Comparison of ENCODE assay signal across 1 cellular context in genomic region chr1:155063550-155064108, GRCh38.
TF ChIP-seq lines count a peak whose summit lies in the region.

A gene with protein sequence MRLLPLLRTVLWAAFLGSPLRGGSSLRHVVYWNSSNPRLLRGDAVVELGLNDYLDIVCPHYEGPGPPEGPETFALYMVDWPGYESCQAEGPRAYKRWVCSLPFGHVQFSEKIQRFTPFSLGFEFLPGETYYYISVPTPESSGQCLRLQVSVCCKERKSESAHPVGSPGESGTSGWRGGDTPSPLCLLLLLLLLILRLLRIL (plus strand): TSS chr1:155063740. CDS start chr1:155063824, 84 bp downstream.

TF ChIP-seq in HepG2, 621 proteins besides CTCF, POLR2A, EP300 and RAD21 (continued from another document and continues in another):
- no peak for TF ChIP-seq NONO (IDR thresholded peaks at IDR 0.05)
- TF ChIP-seq NONO (CRISPR knock-in tag; conservative IDR thresholded peaks at IDR 0.05), result 0 out of 2 replicates have a peak, but pooled peaks have one; percentile 40
- TF ChIP-seq KLF6 (CRISPR knock-in tag; IDR thresholded peaks at IDR 0.05), result 0 out of 2 replicates have a peak, but pooled peaks have one; percentile 44
- TF ChIP-seq SRY (CRISPR knock-in tag; IDR thresholded peaks at IDR 0.05), result peak; percentile 49; the same call in 1 of the 2 replicates
- no peak for TF ChIP-seq NBN (conservative IDR thresholded peaks at IDR 0.05)
- peak; percentile 10; the same call in 1 of the 2 replicates for TF ChIP-seq ZNF292 (CRISPR knock-in tag; IDR thresholded peaks at IDR 0.05; ENCODE audit: borderline replicate concordance, low read depth)
- no peak for TF ChIP-seq MED13 (CRISPR knock-in tag; IDR thresholded peaks at IDR 0.05)
- no peak for TF ChIP-seq ZC3H13 (CRISPR knock-in tag; IDR thresholded peaks at IDR 0.05)
- TF ChIP-seq RBM39 (IDR thresholded peaks at IDR 0.05; ENCODE audit: low read depth, low read length, poor library complexity, severe bottlenecking), result no peak
- peak; percentile 31; the same call in 1 of the 2 replicates for TF ChIP-seq ZNF891 (CRISPR knock-in tag; IDR thresholded peaks at IDR 0.05)
- peak; percentile 73; the same call in 1 of the 2 replicates for TF ChIP-seq ZNF784 (CRISPR knock-in tag; IDR thresholded peaks at IDR 0.05; ENCODE audit: borderline replicate concordance)
- peak; percentile 92 for TF ChIP-seq ZBTB14 (CRISPR knock-in tag; IDR thresholded peaks at IDR 0.05)
- peak; percentile 49 for TF ChIP-seq HNRNPK (IDR thresholded peaks at IDR 0.05; ENCODE audit: low read depth, low read length, poor library complexity, severe bottlenecking)
- TF ChIP-seq, protein P1, sequence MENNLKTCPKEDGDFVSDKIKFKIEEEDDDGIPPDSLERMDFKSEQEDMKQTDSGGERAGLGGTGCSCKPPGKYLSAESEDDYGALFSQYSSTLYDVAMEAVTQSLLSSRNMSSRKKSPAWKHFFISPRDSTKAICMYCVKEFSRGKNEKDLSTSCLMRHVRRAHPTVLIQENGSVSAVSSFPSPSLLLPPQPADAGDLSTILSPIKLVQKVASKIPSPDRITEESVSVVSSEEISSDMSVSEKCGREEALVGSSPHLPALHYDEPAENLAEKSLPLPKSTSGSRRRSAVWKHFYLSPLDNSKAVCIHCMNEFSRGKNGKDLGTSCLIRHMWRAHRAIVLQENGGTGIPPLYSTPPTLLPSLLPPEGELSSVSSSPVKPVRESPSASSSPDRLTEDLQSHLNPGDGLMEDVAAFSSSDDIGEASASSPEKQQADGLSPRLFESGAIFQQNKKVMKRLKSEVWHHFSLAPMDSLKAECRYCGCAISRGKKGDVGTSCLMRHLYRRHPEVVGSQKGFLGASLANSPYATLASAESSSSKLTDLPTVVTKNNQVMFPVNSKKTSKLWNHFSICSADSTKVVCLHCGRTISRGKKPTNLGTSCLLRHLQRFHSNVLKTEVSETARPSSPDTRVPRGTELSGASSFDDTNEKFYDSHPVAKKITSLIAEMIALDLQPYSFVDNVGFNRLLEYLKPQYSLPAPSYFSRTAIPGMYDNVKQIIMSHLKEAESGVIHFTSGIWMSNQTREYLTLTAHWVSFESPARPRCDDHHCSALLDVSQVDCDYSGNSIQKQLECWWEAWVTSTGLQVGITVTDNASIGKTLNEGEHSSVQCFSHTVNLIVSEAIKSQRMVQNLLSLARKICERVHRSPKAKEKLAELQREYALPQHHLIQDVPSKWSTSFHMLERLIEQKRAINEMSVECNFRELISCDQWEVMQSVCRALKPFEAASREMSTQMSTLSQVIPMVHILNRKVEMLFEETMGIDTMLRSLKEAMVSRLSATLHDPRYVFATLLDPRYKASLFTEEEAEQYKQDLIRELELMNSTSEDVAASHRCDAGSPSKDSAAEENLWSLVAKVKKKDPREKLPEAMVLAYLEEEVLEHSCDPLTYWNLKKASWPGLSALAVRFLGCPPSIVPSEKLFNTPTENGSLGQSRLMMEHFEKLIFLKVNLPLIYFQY (CRISPR knock-in tag; IDR thresholded peaks at IDR 0.05; ENCODE audit: borderline replicate concordance), result peak; percentile 79; the same call in 1 of the 2 replicates
- no peak for TF ChIP-seq KLF13 (CRISPR knock-in tag; IDR thresholded peaks at IDR 0.05)
- TF ChIP-seq, protein P2, sequence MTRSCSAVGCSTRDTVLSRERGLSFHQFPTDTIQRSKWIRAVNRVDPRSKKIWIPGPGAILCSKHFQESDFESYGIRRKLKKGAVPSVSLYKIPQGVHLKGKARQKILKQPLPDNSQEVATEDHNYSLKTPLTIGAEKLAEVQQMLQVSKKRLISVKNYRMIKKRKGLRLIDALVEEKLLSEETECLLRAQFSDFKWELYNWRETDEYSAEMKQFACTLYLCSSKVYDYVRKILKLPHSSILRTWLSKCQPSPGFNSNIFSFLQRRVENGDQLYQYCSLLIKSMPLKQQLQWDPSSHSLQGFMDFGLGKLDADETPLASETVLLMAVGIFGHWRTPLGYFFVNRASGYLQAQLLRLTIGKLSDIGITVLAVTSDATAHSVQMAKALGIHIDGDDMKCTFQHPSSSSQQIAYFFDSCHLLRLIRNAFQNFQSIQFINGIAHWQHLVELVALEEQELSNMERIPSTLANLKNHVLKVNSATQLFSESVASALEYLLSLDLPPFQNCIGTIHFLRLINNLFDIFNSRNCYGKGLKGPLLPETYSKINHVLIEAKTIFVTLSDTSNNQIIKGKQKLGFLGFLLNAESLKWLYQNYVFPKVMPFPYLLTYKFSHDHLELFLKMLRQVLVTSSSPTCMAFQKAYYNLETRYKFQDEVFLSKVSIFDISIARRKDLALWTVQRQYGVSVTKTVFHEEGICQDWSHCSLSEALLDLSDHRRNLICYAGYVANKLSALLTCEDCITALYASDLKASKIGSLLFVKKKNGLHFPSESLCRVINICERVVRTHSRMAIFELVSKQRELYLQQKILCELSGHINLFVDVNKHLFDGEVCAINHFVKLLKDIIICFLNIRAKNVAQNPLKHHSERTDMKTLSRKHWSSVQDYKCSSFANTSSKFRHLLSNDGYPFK (CRISPR knock-in tag; IDR thresholded peaks at IDR 0.05; ENCODE audit: borderline replicate concordance), result 0 out of 2 replicates have a peak, but pooled peaks have one; percentile 30
- no peak for TF ChIP-seq SSRP1 (CRISPR knock-in tag; IDR thresholded peaks at IDR 0.05)
- no peak for TF ChIP-seq DDIT3 (CRISPR knock-in tag; IDR thresholded peaks at IDR 0.05)
- TF ChIP-seq NR2F6 (IDR thresholded peaks at IDR 0.05), result no peak
- TF ChIP-seq NR2F6 (CRISPR knock-in tag; IDR thresholded peaks at IDR 0.05), result peak; percentile 9; the same call in 1 of the 2 replicates
- TF ChIP-seq ZBTB33 (CRISPR knock-in tag; IDR thresholded peaks at IDR 0.05), result no peak
- peak; percentile 28 to 33; a peak in 3 of 4 replicates for TF ChIP-seq HMGXB4 (CRISPR knock-in tag; IDR thresholded peaks at IDR 0.05; ENCODE audit: borderline replicate concordance in 1 of 2, low read depth in 1 of 2)
- TF ChIP-seq DR1 (CRISPR knock-in tag; IDR thresholded peaks at IDR 0.05), result 0 out of 2 replicates have a peak, but pooled peaks have one; percentile 43
- 0 out of 2 replicates have a peak, but pooled peaks have one; percentile 6 for TF ChIP-seq FOSL2 (CRISPR knock-in tag; IDR thresholded peaks at IDR 0.05)
- TF ChIP-seq ZNF646 (CRISPR knock-in tag; IDR thresholded peaks at IDR 0.05), result no peak
- TF ChIP-seq, protein P3, sequence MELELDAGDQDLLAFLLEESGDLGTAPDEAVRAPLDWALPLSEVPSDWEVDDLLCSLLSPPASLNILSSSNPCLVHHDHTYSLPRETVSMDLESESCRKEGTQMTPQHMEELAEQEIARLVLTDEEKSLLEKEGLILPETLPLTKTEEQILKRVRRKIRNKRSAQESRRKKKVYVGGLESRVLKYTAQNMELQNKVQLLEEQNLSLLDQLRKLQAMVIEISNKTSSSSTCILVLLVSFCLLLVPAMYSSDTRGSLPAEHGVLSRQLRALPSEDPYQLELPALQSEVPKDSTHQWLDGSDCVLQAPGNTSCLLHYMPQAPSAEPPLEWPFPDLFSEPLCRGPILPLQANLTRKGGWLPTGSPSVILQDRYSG (CRISPR knock-in tag; IDR thresholded peaks at IDR 0.05), result no peak
- 0 out of 2 replicates have a peak, but pooled peaks have one; percentile 8 for TF ChIP-seq ZNF343 (CRISPR knock-in tag; IDR thresholded peaks at IDR 0.05)
- peak; percentile 16 for TF ChIP-seq TBL1XR1 (IDR thresholded peaks at IDR 0.05; ENCODE audit: borderline replicate concordance, low read length, partially characterized antibody)
- TF ChIP-seq ZEB1 (IDR thresholded peaks at IDR 0.05; ENCODE audit: insufficient replicate concordance, low read depth), result peak; percentile 45
- TF ChIP-seq, protein P4, sequence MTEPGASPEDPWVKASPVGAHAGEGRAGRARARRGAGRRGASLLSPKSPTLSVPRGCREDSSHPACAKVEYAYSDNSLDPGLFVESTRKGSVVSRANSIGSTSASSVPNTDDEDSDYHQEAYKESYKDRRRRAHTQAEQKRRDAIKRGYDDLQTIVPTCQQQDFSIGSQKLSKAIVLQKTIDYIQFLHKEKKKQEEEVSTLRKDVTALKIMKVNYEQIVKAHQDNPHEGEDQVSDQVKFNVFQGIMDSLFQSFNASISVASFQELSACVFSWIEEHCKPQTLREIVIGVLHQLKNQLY (CRISPR knock-in tag; IDR thresholded peaks at IDR 0.05), result no peak
- 0 out of 2 replicates have a peak, but pooled peaks have one; percentile 64 for TF ChIP-seq ZNF713 (CRISPR knock-in tag; IDR thresholded peaks at IDR 0.05)
- peak; percentile 21; the same call in 1 of the 2 replicates for TF ChIP-seq KDM5B (CRISPR knock-in tag; IDR thresholded peaks at IDR 0.05; ENCODE audit: borderline replicate concordance)
- no peak; the same call in 1 of the 2 replicates for TF ChIP-seq THAP11 (CRISPR knock-in tag; IDR thresholded peaks at IDR 0.05)
- no peak for TF ChIP-seq MYC (CRISPR knock-in tag; IDR thresholded peaks at IDR 0.05; ENCODE audit: borderline replicate concordance)
- no peak for TF ChIP-seq ZNF660 (CRISPR knock-in tag; IDR thresholded peaks at IDR 0.05; ENCODE audit: borderline replicate concordance, low read depth)
